Comparison of ENCODE assay signal across 1 cellular context in the genomic region with DNA sequence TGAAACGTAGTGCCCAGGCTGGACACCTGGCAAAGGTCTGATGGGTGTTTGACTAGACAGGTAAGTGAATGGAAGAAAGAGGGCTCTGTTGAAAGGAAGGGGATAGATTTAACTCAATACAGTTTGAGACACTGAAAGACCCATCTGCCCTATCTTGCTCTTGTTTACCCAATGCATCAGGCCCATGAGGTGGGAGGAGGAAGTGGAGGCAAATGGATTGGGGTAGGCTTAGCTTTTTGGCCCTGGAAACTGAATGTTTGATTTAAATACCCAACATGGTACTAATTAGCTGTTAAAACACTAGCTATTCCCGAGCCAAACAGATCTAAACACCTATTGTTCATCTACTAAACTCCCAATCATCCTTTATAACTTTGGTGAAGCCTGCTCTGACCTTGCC.
TF ChIP-seq lines count a peak whose summit lies in the region.

No MANE protein-coding gene starts in this region.

TF ChIP-seq in K562, 482 proteins besides CTCF, POLR2A, EP300 and RAD21:
- TF ChIP-seq SPI1 (IDR thresholded peaks at IDR 0.05; ENCODE audit: borderline replicate concordance, low read depth, low read length), result peak; percentile 49; the same call in 1 of the 2 replicates
- no peak for TF ChIP-seq ZNF431 (CRISPR knock-in tag; IDR thresholded peaks at IDR 0.05)
- TF ChIP-seq FOXA3 (CRISPR knock-in tag; conservative IDR thresholded peaks at IDR 0.05 in 1 of 2, IDR thresholded peaks at IDR 0.05 in 1 of 2), result 0 out of 4 replicates have a peak, but pooled peaks of 1 of the 2 experiments have one; percentile 20
